27 cellular contexts compared by ENCODE assay signal in the genomic region with DNA sequence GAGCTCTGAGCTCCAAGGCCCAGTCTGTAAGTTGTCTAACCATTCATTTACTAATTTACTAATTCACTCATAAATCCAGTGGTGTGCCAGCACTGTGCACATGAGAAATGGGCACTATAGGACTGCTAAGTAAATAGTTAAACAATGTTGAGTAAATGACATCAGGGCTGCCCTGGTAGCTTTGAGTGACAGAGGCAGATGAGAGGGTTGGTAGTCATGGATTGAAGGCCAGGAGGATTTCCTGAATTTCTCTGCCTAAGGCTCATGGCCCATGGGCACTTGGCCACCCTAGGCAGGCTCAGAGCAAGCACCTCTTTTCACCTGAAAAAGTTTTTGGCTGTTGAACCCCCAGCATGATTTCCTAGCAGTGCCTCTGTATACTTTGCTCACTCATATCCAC.
"Had no signal": no experiment of that assay in that cellular context is flagged by ENCODE, and none has a peak within 500 bp of the region (broad histone marks: within the 10 kb centered on the region; RNA-seq: fewer than 3 reads in every experiment).

No MANE protein-coding gene starts in this region.

- H3K36me3 Mint-ChIP-seq: naive thymus-derived CD4-positive, alpha-beta T cell; stimulated activated memory B cell treated with anti-CD40 and anti-IgM and Interleukin-4, amounts not matched to agents 10 μg/mL and 1 μg/mL and 100 μg/mL, for 72 hours; type B pancreatic cell had no signal

- ATAC-seq: foreskin keratinocyte; heart right ventricle; left ventricle myocardium superior; lower lobe of right lung; naive thymus-derived CD4-positive, alpha-beta T cell; right cardiac atrium; stimulated activated memory B cell treated with anti-CD40 and anti-IgM and Interleukin-4, amounts not matched to agents 10 μg/mL and 1 μg/mL and 100 μg/mL, for 72 hours; stimulated activated naive CD8-positive, alpha-beta T cell treated with anti-CD3 and anti-CD28 coated beads, Interleukin-15, Interleukin-2, amounts not matched to agents 100 U/mL and 50 U/mL, for 24 hours had no signal

- H3K4me3 ChIP-seq: coronary artery, esophagus muscularis mucosa, heart right ventricle, lower lobe of right lung, prostate gland, sigmoid colon, skin epidermis, spleen, testis, tibial artery had no signal

- H3K27ac ChIP-seq: coronary artery, esophagus muscularis mucosa, foreskin keratinocyte, heart right ventricle, lower lobe of right lung, prostate gland, sigmoid colon, skin epidermis, spleen, testis, tibial artery had no signal

- H3K4me1 ChIP-seq: esophagus muscularis mucosa, foreskin keratinocyte, lower lobe of right lung, prostate gland, spleen, testis had no signal

- H3K27me3 ChIP-seq: esophagus muscularis mucosa, foreskin keratinocyte, heart right ventricle, sigmoid colon, spleen, testis, tibial artery had no signal

- H3K9me3 Mint-ChIP-seq: stimulated activated memory B cell treated with anti-CD40 and anti-IgM and Interleukin-4, amounts not matched to agents 10 μg/mL and 1 μg/mL and 100 μg/mL, for 72 hours had no signal

- DNase-seq: dermis blood vessel endothelial cell; effector memory CD4-positive, alpha-beta T cell; foreskin keratinocyte; glutamatergic neuron; heart right ventricle; hippocampal formation; islet precursor cell; kidney glomerular epithelial cell; left ventricle myocardium superior; lower lobe of right lung; naive thymus-derived CD4-positive, alpha-beta T cell; nephron progenitor cell; nucleus accumbens; right cardiac atrium; sigmoid colon; spleen; stimulated activated CD4-positive, alpha-beta T cell treated with anti-CD3 and anti-CD28 coated beads, Interleukin-4, amount 100 ng/mL, for 4 hours; stimulated activated naive CD8-positive, alpha-beta T cell treated with anti-CD3 and anti-CD28 coated beads, Interleukin-15, Interleukin-2, amounts not matched to agents 100 U/mL and 50 U/mL, for 24 hours; substantia nigra; testis; tibial artery had no signal

- H3K9me3 ChIP-seq: esophagus muscularis mucosa, heart right ventricle, lower lobe of right lung, prostate gland, sigmoid colon, spleen, testis, tibial artery had no signal

- H3K27ac Mint-ChIP-seq: naive thymus-derived CD4-positive, alpha-beta T cell; nephron progenitor cell; stimulated activated memory B cell treated with anti-CD40 and anti-IgM and Interleukin-4, amounts not matched to agents 10 μg/mL and 1 μg/mL and 100 μg/mL, for 72 hours; type B pancreatic cell had no signal

- H3K4me1 Mint-ChIP-seq: naive thymus-derived CD4-positive, alpha-beta T cell; stimulated activated memory B cell treated with anti-CD40 and anti-IgM and Interleukin-4, amounts not matched to agents 10 μg/mL and 1 μg/mL and 100 μg/mL, for 72 hours had no signal

- H3K4me3 Mint-ChIP-seq: naive thymus-derived CD4-positive, alpha-beta T cell; nephron progenitor cell; stimulated activated memory B cell treated with anti-CD40 and anti-IgM and Interleukin-4, amounts not matched to agents 10 μg/mL and 1 μg/mL and 100 μg/mL, for 72 hours; type B pancreatic cell had no signal

- H3K36me3 ChIP-seq: esophagus muscularis mucosa, heart right ventricle, lower lobe of right lung, prostate gland, sigmoid colon, spleen, tibial artery had no signal
